In the genomic region with DNA sequence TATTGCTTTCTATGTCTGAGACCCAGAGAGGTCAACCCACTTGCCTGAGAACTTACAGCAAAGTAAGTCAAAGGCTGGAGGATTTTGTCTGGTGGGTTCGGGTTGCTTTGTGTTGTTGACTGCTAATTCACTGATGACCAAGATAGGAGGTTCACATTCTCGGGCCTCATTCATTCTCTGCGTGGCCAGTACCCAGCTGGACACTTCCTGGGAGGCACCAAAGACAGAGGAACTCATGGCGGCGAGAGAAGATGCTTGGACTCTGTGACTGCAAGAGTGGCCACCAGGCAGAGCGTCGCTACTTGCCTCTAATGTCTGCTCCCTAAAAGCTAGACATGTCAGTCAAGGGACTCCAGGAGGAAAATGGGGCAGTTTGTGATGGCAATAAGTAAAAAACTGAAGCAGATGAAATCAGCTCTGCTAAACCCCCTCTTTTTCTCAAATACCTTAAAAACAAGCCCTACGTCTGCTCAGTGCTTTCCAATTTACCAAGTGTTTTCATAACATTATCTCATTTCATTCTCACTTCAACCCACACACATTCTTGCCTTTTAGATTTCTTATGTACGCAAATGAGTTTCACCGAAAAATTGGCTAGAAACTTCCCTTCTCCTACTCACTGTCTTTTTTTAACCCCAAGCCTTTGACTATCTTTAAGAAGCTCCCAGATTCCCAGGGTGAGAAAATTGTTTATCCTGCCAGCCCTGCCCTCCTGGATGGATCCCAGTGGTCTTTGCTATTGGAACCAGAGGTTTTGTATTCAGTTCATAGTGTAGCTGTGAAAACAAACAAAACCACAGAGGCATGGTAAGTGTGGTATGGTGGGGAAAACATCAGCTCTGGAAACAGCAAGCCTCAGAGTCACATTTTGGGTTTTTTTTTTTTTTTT, we compare ENCODE assay signal across 10 cellular contexts. TPM values are rescaled to one million over a fixed set of nuclear protein-coding genes. Genes with fewer than 3 reads are reported as not detected.
DNase-seq lines count a peak whose midpoint lies in the region; ATAC-seq, FAIRE-seq and TF ChIP-seq lines count a peak whose summit lies in the region.
"Had no signal": no experiment of that assay in that cellular context is flagged by ENCODE, and none has a peak within 500 bp of the region (broad histone marks: within the 10 kb centered on the region; RNA-seq: fewer than 3 reads in every experiment).

No MANE protein-coding gene starts in this region.

- TF ChIP-seq EP300 in A549 (IDR thresholded peaks at IDR 0.05): no peak

- 78% methylated on average over 10 of the region's 10 CpGs for WGBS in A549 (ENCODE audit: missing lambda C conversion rate)
- 79 to 80% methylated on average over 10 of the region's 10 CpGs for WGBS in body of pancreas, 2 donors

- ATAC-seq in A549: no peak
- peak; percentile 49 to 70 for ATAC-seq in activated naive CD4-positive, alpha-beta T cell treated with anti-CD3 and anti-CD28 coated beads, Interleukin-2, amount 50 U/mL, for 72 hours
- no peak for ATAC-seq in GM19467 (IDR thresholded peaks at IDR 0.05; ENCODE audit: unreplicated experiment)
- no peak for ATAC-seq in body of pancreas

- DNase-seq in A549 (ENCODE audit: low read depth in 1 of 2, low spot score in 1 of 2) (no peak), GM19239 (ENCODE audit: insufficient read length, low spot score) (no peak), DMS53 (lab: John Stamatoyannopoulos, UW) (no peak), HK-2 (ENCODE audit: unreplicated experiment) (no peak), body of pancreas (no peak)
- peak in 1 of 2 donors; percentile 42 for DNase-seq in activated naive CD4-positive, alpha-beta T cell treated with anti-CD3 and anti-CD28 coated beads, Interleukin-2, amount 50 U/mL, for 72 hours (ENCODE audit: low spot score in 2 of 2)
- DNase-seq: GF-D8; stimulated activated CD4-positive, alpha-beta T cell treated with anti-CD3 and anti-CD28 coated beads, Interleukin-1b, Interleukin-23, amount 100 ng/mL, for 48 hours had no signal

- peaks cover 0 to 11% of the 10 kb centered on the region in 2 donors for H3K36me3 Mint-ChIP-seq in activated naive CD4-positive, alpha-beta T cell treated with anti-CD3 and anti-CD28 coated beads, Interleukin-2, amount 50 U/mL, for 72 hours

- CTCF ChIA-PET in A549 (lab: Yijun Ruan, JAX): interaction anchor here (0.6 to 12.4 kb wide), 9 partner anchors 11 to 485 kb away, joined by 3 to 107 read pairs (median 4); a partner anchor contains a TSS

- POLR2A ChIA-PET in A549 (lab: Yijun Ruan, JAX): no interaction called here

- TF ChIP-seq CTCF in A549 (IDR thresholded peaks at IDR 0.05): no peak
- no peak for TF ChIP-seq CTCF in body of pancreas (IDR thresholded peaks at IDR 0.05)

- H3K4me1 ChIP-seq in A549 (peaks cover 4% of the 10 kb centered on the region; the same call in 1 of the 3 replicates), muscle layer of colon (ENCODE audit: insufficient read depth, low read length) (peaks cover 24% of the 10 kb centered on the region), body of pancreas (peaks cover 7% of the 10 kb centered on the region)

- no peak for TF ChIP-seq POLR2A in A549 (IDR thresholded peaks at IDR 0.05; ENCODE audit: low read length)
- no peak for TF ChIP-seq POLR2A in body of pancreas (IDR thresholded peaks at IDR 0.05)

- H3K4me3 ChIP-seq in A549: no peak overlapping the region
- no peak overlapping the region for H3K4me3 ChIP-seq in muscle layer of colon (ENCODE audit: low read depth in 1 of 2, low read length in 2 of 2)
- no peak overlapping the region for H3K4me3 ChIP-seq in body of pancreas

- no peaks in the 10 kb centered on the region for H3K36me3 ChIP-seq in muscle layer of colon (ENCODE audit: insufficient read depth, low read length)
- no peaks in the 10 kb centered on the region for H3K36me3 ChIP-seq in body of pancreas (replicated peaks in 1 of 2; ENCODE audit: insufficient read depth in 1 of 2, low read depth in 2 of 2)

- H3K27ac Mint-ChIP-seq in activated naive CD4-positive, alpha-beta T cell treated with anti-CD3 and anti-CD28 coated beads, Interleukin-2, amount 50 U/mL, for 72 hours: peak overlapping the region; percentile 96 to 98

- intact Hi-C loops in body of pancreas (cut with DNase I): no loop called here

- H3K27ac ChIP-seq in A549: no peak overlapping the region
- H3K27ac ChIP-seq in muscle layer of colon (ENCODE audit: low read depth, low read length): peak overlapping the region; percentile 87
- H3K27ac ChIP-seq in body of pancreas: peak overlapping the region in 2 of 4 donors; percentile 40 to 50

- no peak overlapping the region for H3K4me2 ChIP-seq in A549

- H3K9me3 ChIP-seq in A549 (no peaks in the 10 kb centered on the region), muscle layer of colon (ENCODE audit: low read length) (no peaks in the 10 kb centered on the region), body of pancreas (no peaks in the 10 kb centered on the region)

- no peak overlapping the region for H3K9ac ChIP-seq in muscle layer of colon (ENCODE audit: low read length)

- FAIRE-seq in A549 (lab: Jason Lieb, UNC): peak; percentile 32
- FAIRE-seq in GM19239 (lab: Jason Lieb, UNC): peak; percentile 87

- no peak for TF ChIP-seq RAD21 in A549 (conservative IDR thresholded peaks at IDR 0.05 in 1 of 2, IDR thresholded peaks at IDR 0.05 in 1 of 2)

- H3K27me3 ChIP-seq in muscle layer of colon (ENCODE audit: control insufficient read depth in 1 of 2, insufficient read depth in 2 of 2, low read length in 2 of 2) (no peaks in the 10 kb centered on the region), body of pancreas (peaks cover 0 to 3% of the 10 kb centered on the region in 2 donors)

- H3K9me3 Mint-ChIP-seq in activated naive CD4-positive, alpha-beta T cell treated with anti-CD3 and anti-CD28 coated beads, Interleukin-2, amount 50 U/mL, for 72 hours: no peaks in the 10 kb centered on the region

TF ChIP-seq in A549, 52 proteins besides CTCF, POLR2A, EP300 and RAD21:
- TF ChIP-seq FOXS1 (CRISPR knock-in tag; IDR thresholded peaks at IDR 0.05): no peak
- TF ChIP-seq, protein P1, sequence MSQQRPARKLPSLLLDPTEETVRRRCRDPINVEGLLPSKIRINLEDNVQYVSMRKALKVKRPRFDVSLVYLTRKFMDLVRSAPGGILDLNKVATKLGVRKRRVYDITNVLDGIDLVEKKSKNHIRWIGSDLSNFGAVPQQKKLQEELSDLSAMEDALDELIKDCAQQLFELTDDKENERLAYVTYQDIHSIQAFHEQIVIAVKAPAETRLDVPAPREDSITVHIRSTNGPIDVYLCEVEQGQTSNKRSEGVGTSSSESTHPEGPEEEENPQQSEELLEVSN (IDR thresholded peaks at IDR 0.05; ENCODE audit: borderline replicate concordance, low read depth): no peak
- no peak for TF ChIP-seq BHLHE40 (IDR thresholded peaks at IDR 0.05; ENCODE audit: low read depth, low read length)
- no peak for TF ChIP-seq CHD2 (IDR thresholded peaks at IDR 0.05; ENCODE audit: low read length, partially characterized antibody)
- TF ChIP-seq ZC3H11A (IDR thresholded peaks at IDR 0.05): no peak
- TF ChIP-seq ZSCAN20 (CRISPR knock-in tag; IDR thresholded peaks at IDR 0.05): no peak

RNA-seq across cellular contexts. Expression of a gene that starts 4.9 kb away (rescaled TPM):
- polyA plus RNA-seq in A549 (2011; rRNA removed): 149 and 163 TPM in 2 replicates
- 174 and 289 TPM in 2 replicates for polyA plus RNA-seq in A549 (2012; cell fraction: cytosol; rRNA removed)
- polyA plus RNA-seq in A549 (2012; cell fraction: nucleus; rRNA removed): 195 and 198 TPM in 2 replicates
- 197 to 273 TPM (median 216 TPM) in 3 replicates for polyA plus RNA-seq in A549 (2017; fragmentation: RNase III; extraction: RNeasy Plus Mini Kit Qiagen cat#74134 plus additional on column Dnase treatment)
- 226 and 241 TPM in 2 replicates for polyA minus RNA-seq in A549 (2011; rRNA and poly(A)+ RNA removed)
- total RNA-seq in activated naive CD4-positive, alpha-beta T cell treated with anti-CD3 and anti-CD28 coated beads, Interleukin-2, amount 50 U/mL, for 72 hours: 10 to 100 TPM; 67.0 to 88.2 TPM
- total RNA-seq in body of pancreas: 10 to 100 TPM; 10.9 to 23.1 TPM

Comparison
In these comparisons a context has a peak if more than half of its experiments do, and no peak if none do; other contexts are left out.
1. ATAC-seq: peak in activated naive CD4-positive, alpha-beta T cell treated with anti-CD3 and anti-CD28 coated beads, Interleukin-2, amount 50 U/mL, for 72 hours (2 of 2); none in A549 (0 of 2), GM19467 (single experiment) and body of pancreas (single experiment).